Comparison of ENCODE assay signal across 8 cellular contexts in genomic region chr11:12288212-12288933, GRCh38.
A peak's percentile ranks its signal among the peaks of the same experiment; 100 is the strongest.
DNase-seq lines count a peak whose midpoint lies in the region; ATAC-seq and TF ChIP-seq lines count a peak whose summit lies in the region.

No MANE protein-coding gene starts in this region.

- peak overlapping the region; percentile 63 for H3K27ac Mint-ChIP-seq in mesothelial cell of epicardium

- no peaks in the 10 kb centered on the region for H3K36me3 Mint-ChIP-seq in mesothelial cell of epicardium

- peak overlapping the region in 10 of 11 experiments; percentile 48 to 94 (median 54); a peak in 19 of 22 replicates for H3K4me2 ChIP-seq in BLaER1 treated with 17β-estradiol and CSF1 and Interleukin-3, amounts not matched to agents 10 nM and 100 nM

- peak overlapping the region in 3 of 11 experiments; percentile 18 to 34 (median 24); a peak in 2 of 22 replicates for H3K9ac ChIP-seq in BLaER1 treated with 17β-estradiol and CSF1 and Interleukin-3, amounts not matched to agents 10 nM and 100 nM

- H4K20me1 ChIP-seq in BLaER1 treated with 17β-estradiol and CSF1 and Interleukin-3, amounts not matched to agents 10 nM and 100 nM = 0 out of 22 replicates have a peak, but pooled peaks cover 0 to 6% (median 0%) of the 10 kb centered on the region in 11 experiments

- H3K27me3 Mint-ChIP-seq in mesothelial cell of epicardium (ENCODE audit: low read depth) = no peaks in the 10 kb centered on the region

- DNase-seq in HAP-1 (ENCODE audit: low spot score in 2 of 2) = peak; percentile 76 to 95
- DNase-seq in NCI-H510A (lab: John Stamatoyannopoulos, UW) = peak; percentile 55
- DNase-seq in activated CD4-positive, alpha-beta T cell treated with anti-CD3 and anti-CD28 coated beads, Interleukin-2, amount 50 U/mL, for 48 hours = peak; percentile 60 to 69
- peak; percentile 79 for DNase-seq in epidermal melanocyte (ENCODE audit: insufficient read length, low spot score)
- peak; percentile 78 to 89 for DNase-seq in mesothelial cell of epicardium (ENCODE audit: low spot score in 2 of 2, unreplicated experiment in 2 of 2)
- peak; percentile 20 for DNase-seq in stimulated activated naive CD4-positive, alpha-beta T cell treated with Interleukin-2 at 50 U/mL for 16 hours (lab: John Stamatoyannopoulos, UW)

- H3K27me3 ChIP-seq in BLaER1 treated with 17β-estradiol and CSF1 and Interleukin-3, amounts not matched to agents 10 nM and 100 nM = no peaks in the 10 kb centered on the region
- H3K27me3 ChIP-seq in HAP-1 (ENCODE audit: low read depth) = peaks cover 4% of the 10 kb centered on the region; the same call in 1 of the 2 replicates

- no peak for ATAC-seq in GM18867 (IDR thresholded peaks at IDR 0.05; ENCODE audit: unreplicated experiment)

- peak; percentile 77 for TF ChIP-seq CTCF in mesothelial cell of epicardium (IDR thresholded peaks at IDR 0.05; ENCODE audit: unreplicated experiment)

- peak overlapping the region in 3 of 11 experiments; percentile 19 to 39 (median 35); a peak in 3 of 22 replicates for H3K27ac ChIP-seq in BLaER1 treated with 17β-estradiol and CSF1 and Interleukin-3, amounts not matched to agents 10 nM and 100 nM

- H3K4me1 ChIP-seq in BLaER1 treated with 17β-estradiol and CSF1 and Interleukin-3, amounts not matched to agents 10 nM and 100 nM = peaks cover 48 to 74% (median 67%) of the 10 kb centered on the region in 10 experiments
- peaks cover 11% of the 10 kb centered on the region for H3K4me1 ChIP-seq in HAP-1

- peaks cover 44% of the 10 kb centered on the region for H3K4me1 Mint-ChIP-seq in mesothelial cell of epicardium

- H3K9me3 ChIP-seq in BLaER1 treated with 17β-estradiol and CSF1 and Interleukin-3, amounts not matched to agents 10 nM and 100 nM (replicated peaks in 1 of 11) = peaks cover 0 to 12% (median 7%) of the 10 kb centered on the region in 11 experiments; a peak in 7 of 22 replicates
- H3K9me3 ChIP-seq in HAP-1 = no peaks in the 10 kb centered on the region

- H3K4me3 Mint-ChIP-seq in mesothelial cell of epicardium = no peak overlapping the region

- in situ Hi-C loops in HAP-1 (cut with MboI; ENCODE audit: low sequenced_read_pairs) = loop anchor here (10.0 kb wide), 1 partner anchor 494 kb away; no protein-coding TSS in a partner anchor

- H3K4me3 ChIP-seq in BLaER1 treated with 17β-estradiol and CSF1 and Interleukin-3, amounts not matched to agents 10 nM and 100 nM = no peak overlapping the region
- H3K4me3 ChIP-seq in HAP-1 = no peak overlapping the region

- no peaks in the 10 kb centered on the region for H3K36me3 ChIP-seq in BLaER1 treated with 17β-estradiol and CSF1 and Interleukin-3, amounts not matched to agents 10 nM and 100 nM
- H3K36me3 ChIP-seq in HAP-1 (replicated peaks) = no peaks in the 10 kb centered on the region

- no peaks in the 10 kb centered on the region for H3K9me3 Mint-ChIP-seq in mesothelial cell of epicardium

Comparison
In these comparisons a context has a peak if more than half of its experiments do, and no peak if none do; other contexts are left out.
1. DNase-seq: peak in every context shown above with its lines; median percentile 86 in HAP-1; 84 in mesothelial cell of epicardium; 79 in epidermal melanocyte; 64 in activated CD4-positive, alpha-beta T cell treated with anti-CD3 and anti-CD28 coated beads, Interleukin-2, amount 50 U/mL, for 48 hours; 55 in NCI-H510A; 20 in stimulated activated naive CD4-positive, alpha-beta T cell treated with Interleukin-2 at 50 U/mL for 16 hours.